ENCODE assay signal across 15 cellular contexts in genomic region chr19:38592940-38593339, GRCh38. TPM values are rescaled to one million over a fixed set of nuclear protein-coding genes. Genes with fewer than 3 reads are reported as not detected.
A peak's percentile ranks its signal among the peaks of the same experiment; 100 is the strongest.
DNase-seq lines count a peak whose midpoint lies in the region; ATAC-seq and TF ChIP-seq lines count a peak whose summit lies in the region.
"Had no signal": no experiment of that assay in that cellular context is flagged by ENCODE, and none has a peak within 500 bp of the region (broad histone marks: within the 10 kb centered on the region; RNA-seq: fewer than 3 reads in every experiment).

No MANE protein-coding gene starts in this region.

- no peak overlapping the region for H3K4me3 Mint-ChIP-seq in neural crest cell

- intact Hi-C loops in HCT116 (cut with micrococcal nuclease), result no loop called here

- H3K36me3 ChIP-seq in HCT116 (ENCODE audit: control insufficient read depth in 1 of 2, insufficient read depth in 2 of 2, low read length in 2 of 2) (no peaks in the 10 kb centered on the region), gastroesophageal sphincter (no peaks in the 10 kb centered on the region)

- TF ChIP-seq RAD21 in HCT116 (IDR thresholded peaks at IDR 0.05; ENCODE audit: low read depth), result no peak

- DNase-seq in ELF-1 (ENCODE audit: low read depth, low spot score), result peak; percentile 27
- DNase-seq in HCT116 (ENCODE audit: low read depth, low spot score), result no peak
- no peak for DNase-seq in choroid plexus epithelial cell (ENCODE audit: low read depth)
- DNase-seq in neural crest cell (ENCODE audit: low read depth, low spot score), result no peak
- DNase-seq in stimulated activated CD4-positive, alpha-beta T cell treated with anti-CD3 and anti-CD28 coated beads, Interleukin-15, amount 100 ng/mL, for 24 hours, result no peak
- DNase-seq: ACHN; AML-193; DMS153; NCI-H187 treated with DMSO at 0.1 percent for 48 hours; NCI-H446; NK-92 treated with Interleukin-12 subunit alpha and Interleukin-12 subunit beta, amount 100 ng/mL, for 24 hours; SHP77 treated with DMSO at 0.1 percent for 48 hours had no signal

- H3K27me3 ChIP-seq in HCT116 (ENCODE audit: insufficient read depth, low read length) (no peaks in the 10 kb centered on the region), gastroesophageal sphincter (peaks cover 73% of the 10 kb centered on the region)

- H3K9me2 ChIP-seq in HCT116 (ENCODE audit: insufficient read depth), result no peaks in the 10 kb centered on the region

- RAD21 ChIA-PET in HCT116 (lab: Charles Lee; ENCODE audit: low non-redundant PET in 1 of 2, low total read pairs in 2 of 2, uncharacterized antibody in 2 of 2, unreplicated experiment in 2 of 2), result no interaction called here

- CTCF ChIA-PET in HCT116 (lab: Charles Lee), result no interaction called here

- H3K27me3 Mint-ChIP-seq in neural crest cell (ENCODE audit: low read depth), result peaks cover 16% of the 10 kb centered on the region

- TF ChIP-seq CTCF in HCT116 (IDR thresholded peaks at IDR 0.05 in 2 of 3, conservative IDR thresholded peaks at IDR 0.05 in 1 of 3; ENCODE audit: borderline replicate concordance in 1 of 3, insufficient read depth in 1 of 3, low read depth in 2 of 3, low read length in 2 of 3) (peak in 2 of 3 experiments; percentile 32 to 44; a peak in 4 of 6 replicates), choroid plexus epithelial cell (conservative IDR thresholded peaks at IDR 0.05; ENCODE audit: low read depth, low read length) (peak; percentile 5), neural crest cell (conservative IDR thresholded peaks at IDR 0.05) (peak; percentile 16), gastroesophageal sphincter (IDR thresholded peaks at IDR 0.05) (no peak)

- ATAC-seq in HCT116, result 0 out of 2 replicates have a peak, but pooled peaks have one; percentile 20
- no peak for ATAC-seq in HG03469 (IDR thresholded peaks at IDR 0.05; ENCODE audit: unreplicated experiment)
- ATAC-seq in gastroesophageal sphincter, result no peak

- TF ChIP-seq POLR2A in HCT116 (IDR thresholded peaks at IDR 0.05; ENCODE audit: borderline replicate concordance, extremely low read depth, insufficient read depth, insufficient read length) (no peak), gastroesophageal sphincter (IDR thresholded peaks at IDR 0.05) (no peak)

- H3K4me1 ChIP-seq in HCT116 (ENCODE audit: control insufficient read depth in 1 of 2, insufficient read depth in 2 of 2, low read length in 2 of 2) (peaks cover 5 to 19% of the 10 kb centered on the region in 2 experiments; a peak in 3 of 4 replicates), gastroesophageal sphincter (peaks cover 0 to 9% (median 3%) of the 10 kb centered on the region in 3 donors)

- no peaks in the 10 kb centered on the region for H3K9me3 Mint-ChIP-seq in neural crest cell

- H4K20me1 ChIP-seq in HCT116 (ENCODE audit: insufficient read depth), result no peaks in the 10 kb centered on the region

- peaks cover 4% of the 10 kb centered on the region for H3K4me1 Mint-ChIP-seq in neural crest cell

- H3K9me3 ChIP-seq in HCT116 (ENCODE audit: control insufficient read depth in 1 of 2, insufficient read depth in 1 of 2, low read depth in 1 of 2, low read length in 2 of 2) (no peaks in the 10 kb centered on the region), gastroesophageal sphincter (no peaks in the 10 kb centered on the region)

- H3K79me2 ChIP-seq in HCT116 (ENCODE audit: insufficient read depth, low read length), result no peaks in the 10 kb centered on the region

- H3K27ac ChIP-seq in HCT116 (ENCODE audit: low read depth, low read length) (no peak overlapping the region), gastroesophageal sphincter (no peak overlapping the region)

- no peak overlapping the region for H3K4me2 ChIP-seq in HCT116 (ENCODE audit: low read length)

- 70 to 72% methylated on average over 4 to 5 of the region's 6 CpGs for WGBS in gastroesophageal sphincter (ENCODE audit: low coverage in 1 of 2), 2 donors

- no peak overlapping the region for H3K27ac Mint-ChIP-seq in neural crest cell (ENCODE audit: unreplicated experiment)

- no peak overlapping the region for H2AFZ ChIP-seq in HCT116 (ENCODE audit: low read depth, low read length, poor library complexity, severe bottlenecking)

- POLR2A ChIA-PET in HCT116 (lab: Charles Lee), result no interaction called here

- BruUV-seq in HCT116 (replicated peaks; lab: Mats Ljungman, UMichigan), result no TSS peak

- H3K36me3 Mint-ChIP-seq in neural crest cell (ENCODE audit: low read depth), result no peaks in the 10 kb centered on the region

- no peak for TF ChIP-seq EP300 in gastroesophageal sphincter (IDR thresholded peaks at IDR 0.05)

- no peak overlapping the region for H3K9ac ChIP-seq in HCT116 (ENCODE audit: low read length)

- H3K4me3 ChIP-seq in HCT116 (replicated peaks in 1 of 2; ENCODE audit: low read depth in 1 of 2, low read length in 2 of 2), result no peak overlapping the region
- H3K4me3 ChIP-seq in choroid plexus epithelial cell (ENCODE audit: low read depth, low read length), result no peak overlapping the region
- no peak overlapping the region for H3K4me3 ChIP-seq in gastroesophageal sphincter

TF ChIP-seq in HCT116, 20 proteins besides CTCF, POLR2A, EP300 and RAD21:
- no peak for TF ChIP-seq CBX3 (IDR thresholded peaks at IDR 0.05; ENCODE audit: low read depth)
- no peak for TF ChIP-seq YY1 (IDR thresholded peaks at IDR 0.05; ENCODE audit: extremely low read depth, insufficient replicate concordance, low read depth, low read length)
- no peak for TF ChIP-seq SRF (IDR thresholded peaks at IDR 0.05; ENCODE audit: low read depth)
- no peak for TF ChIP-seq EGR1 (IDR thresholded peaks at IDR 0.05; ENCODE audit: low read depth)

RNA-seq across cellular contexts. Expression of gene MAP4K1, which starts 24.8 kb away (rescaled TPM):
- 9.1 TPM for total RNA-seq in HCT116 (2021; ENCODE audit: unreplicated experiment)
- 2.1 and 2.2 TPM in 2 replicates for polyA plus RNA-seq in HCT116 (2012)
- total RNA-seq in neural crest cell, result 1.5 and 3.4 TPM in 2 replicates
- total RNA-seq in gastroesophageal sphincter, result 10 to 100 TPM in 1 of 4 donors, 1 to 10 TPM in 2, under 1 TPM in 1; 0.62 to 16.1 (median 3.1) TPM
- total RNA-seq: RPMI7951 had no signal

RNA-seq across cellular contexts. Expression of gene EIF3K, which starts 26.0 kb away (rescaled TPM):
- total RNA-seq in HCT116 (2021; ENCODE audit: unreplicated experiment), result 313 TPM
- polyA plus RNA-seq in HCT116 (2012), result 474 and 485 TPM in 2 replicates
- total RNA-seq in neural crest cell, result 255 TPM in 2 replicates
- 100 to 1,000 TPM; 392 to 489 (median 414) TPM for total RNA-seq in gastroesophageal sphincter

RNA-seq across cellular contexts. Expression of gene ACTN4, which starts 54.5 kb away (rescaled TPM):
- total RNA-seq in HCT116 (2021; ENCODE audit: unreplicated experiment) (651 TPM), neural crest cell (324 and 335 TPM in 2 replicates), gastroesophageal sphincter (100 to 1,000 TPM; 337 to 938 (median 507) TPM)
- 635 and 727 TPM in 2 replicates for polyA plus RNA-seq in HCT116 (2012)

Comparison
In these comparisons a context has a peak if more than half of its experiments do, and no peak if none do; other contexts are left out.
1. CTCF ChIP-seq: peak in HCT116 (2 of 3), choroid plexus epithelial cell (single experiment) and neural crest cell (single experiment); none in gastroesophageal sphincter (0 of 4).